In genomic region chr1:60152886-60153285, GRCh38 we compare ENCODE assay signal across 27 cellular contexts.
"Had no signal": no experiment of that assay in that cellular context is flagged by ENCODE, and none has a peak within 500 bp of the region (broad histone marks: within the 10 kb centered on the region; RNA-seq: fewer than 3 reads in every experiment).

No MANE protein-coding gene starts in this region.

- H3K27me3 Mint-ChIP-seq: activated B cell treated with CpG ODN at 0.5 μM for 24 hours; central memory CD8-positive, alpha-beta T cell; dendritic cell treated with granulocyte-macrophage colony-stimulating factor and Interleukin-4, amounts not matched to agents 40 ng/mL and 50 ng/mL, for 4 days had no signal

- H3K36me3 Mint-ChIP-seq: activated naive CD8-positive, alpha-beta T cell had no signal

- ATAC-seq: activated CD4-positive, CD25-positive, alpha-beta regulatory T cell treated with anti-CD3 and anti-CD28 coated beads, Interleukin-2, amount 50 U/mL, for 24 hours; activated CD8-positive, alpha-beta T cell treated with anti-CD3 and anti-CD28 coated beads for 36 hours; activated T-cell treated with anti-CD3 and anti-CD28 coated beads, Interleukin-2, amount 50 U/mL, for 4 hours; activated T-helper 17 cell treated with anti-CD3 and anti-CD28 coated beads, Interleukin-2, amount 50 U/mL, for 72 hours; esophagus mucosa had no signal

- H3K36me3 ChIP-seq: brain microvascular endothelial cell had no signal

- DNase-seq: activated B cell treated with CpG ODN at 0.5 μM for 24 hours; activated CD4-positive, alpha-beta T cell treated with anti-CD3 and anti-CD28 coated beads for 48 hours; activated CD4-positive, alpha-beta T cell treated with anti-CD3 and anti-CD28 coated beads, Interleukin-2, amount 50 U/mL, for 1 hour; activated CD4-positive, alpha-beta T cell treated with anti-CD3 and anti-CD28 coated beads, Interleukin-2, amount 50 U/mL, for 48 hours; activated CD8-positive, alpha-beta memory T cell treated with anti-CD3 and anti-CD28 coated beads for 24 hours; activated CD8-positive, alpha-beta T cell treated with anti-CD3 and anti-CD28 coated beads for 36 hours; activated effector memory CD4-positive, alpha-beta T cell treated with Interleukin-2 at 50 U/mL for 16 hours; activated gamma-delta T cell treated with Interleukin-2 at 50 U/mL for 16 hours; activated naive CD4-positive, alpha-beta T cell treated with anti-CD3 and anti-CD28 coated beads, Interleukin-2, amount 50 U/mL, for 16 hours; activated naive CD4-positive, alpha-beta T cell treated with Interleukin-2 at 50 U/mL for 16 hours; activated T-cell treated with anti-CD3 and anti-CD28 coated beads, Interleukin-2, amount 50 U/mL, for 4 hours; amniotic stem cell; anterior cingulate cortex; brain microvascular endothelial cell; dorsolateral prefrontal cortex; effector memory CD4-positive, alpha-beta T cell; endodermal cell; foreskin fibroblast; glutamatergic neuron; T-helper 2 cell had no signal

- H3K4me3 Mint-ChIP-seq: activated B cell treated with CpG ODN at 0.5 μM for 24 hours; activated CD8-positive, alpha-beta T cell treated with anti-CD3 and anti-CD28 coated beads for 36 hours; activated naive CD8-positive, alpha-beta T cell; activated T-cell treated with anti-CD3 and anti-CD28 coated beads, Interleukin-2, amount 50 U/mL, for 4 hours; activated T-helper 17 cell treated with anti-CD3 and anti-CD28 coated beads, Interleukin-2, amount 50 U/mL, for 72 hours; central memory CD8-positive, alpha-beta T cell; dendritic cell treated with granulocyte-macrophage colony-stimulating factor and Interleukin-4, amounts not matched to agents 40 ng/mL and 50 ng/mL, for 4 days; endodermal cell had no signal

- H3K27me3 ChIP-seq: brain microvascular endothelial cell had no signal

- H3K4me3 ChIP-seq: coronary artery, dorsolateral prefrontal cortex had no signal

- H3K27ac Mint-ChIP-seq: activated B cell treated with CpG ODN at 0.5 μM for 24 hours; activated CD8-positive, alpha-beta T cell treated with anti-CD3 and anti-CD28 coated beads for 36 hours; activated naive CD8-positive, alpha-beta T cell; activated T-helper 17 cell treated with anti-CD3 and anti-CD28 coated beads, Interleukin-2, amount 50 U/mL, for 72 hours; dendritic cell treated with granulocyte-macrophage colony-stimulating factor and Interleukin-4, amounts not matched to agents 40 ng/mL and 50 ng/mL, for 4 days; endodermal cell had no signal

- H3K4me1 Mint-ChIP-seq: activated B cell treated with CpG ODN at 0.5 μM for 24 hours; activated T-helper 17 cell treated with anti-CD3 and anti-CD28 coated beads, Interleukin-2, amount 50 U/mL, for 72 hours; central memory CD8-positive, alpha-beta T cell; endodermal cell had no signal

- H3K9me3 Mint-ChIP-seq: activated B cell treated with CpG ODN at 0.5 μM for 24 hours; activated CD8-positive, alpha-beta T cell treated with anti-CD3 and anti-CD28 coated beads for 36 hours; activated T-cell treated with anti-CD3 and anti-CD28 coated beads, Interleukin-2, amount 50 U/mL, for 4 hours; activated T-helper 17 cell treated with anti-CD3 and anti-CD28 coated beads, Interleukin-2, amount 50 U/mL, for 72 hours; central memory CD8-positive, alpha-beta T cell; dendritic cell treated with granulocyte-macrophage colony-stimulating factor and Interleukin-4, amounts not matched to agents 40 ng/mL and 50 ng/mL, for 4 days; endodermal cell had no signal
